In genomic region chr2:144453486-144454158, GRCh38 we compare ENCODE assay signal across 11 cellular contexts.
DNase-seq lines count a peak whose midpoint lies in the region; ATAC-seq and TF ChIP-seq lines count a peak whose summit lies in the region.
"Had no signal": no experiment of that assay in that cellular context is flagged by ENCODE, and none has a peak within 500 bp of the region (broad histone marks: within the 10 kb centered on the region; RNA-seq: fewer than 3 reads in every experiment).

No MANE protein-coding gene starts in this region.

- H3K27me3 ChIP-seq in WERI-Rb-1 (ENCODE audit: insufficient read depth, low read depth, severe bottlenecking) = no peaks in the 10 kb centered on the region

- no peak overlapping the region for H3K4me3 ChIP-seq in WERI-Rb-1 (ENCODE audit: low read depth, low read length)
- H3K4me3 ChIP-seq in fibroblast of the aortic adventitia (ENCODE audit: low read depth, low read length) = no peak overlapping the region
- no peak overlapping the region for H3K4me3 ChIP-seq in skin epidermis

- TF ChIP-seq CTCF in WERI-Rb-1 (IDR thresholded peaks at IDR 0.05; ENCODE audit: low read depth, low read length) (no peak), fibroblast of the aortic adventitia (IDR thresholded peaks at IDR 0.05; ENCODE audit: insufficient read depth, low read length) (no peak)

- no peak for ATAC-seq in GM18907 (IDR thresholded peaks at IDR 0.05; ENCODE audit: unreplicated experiment)

- DNase-seq in ELR (ENCODE audit: low read depth) (peak; percentile 72), WERI-Rb-1 (peak; percentile 35), fibroblast of the aortic adventitia (ENCODE audit: low read depth) (peak; percentile 35), UCSD-AML1 (lab: John Stamatoyannopoulos, UW; ENCODE audit: unreplicated experiment) (no peak), SW 1271 (lab: John Stamatoyannopoulos, UW) (no peak), ACHN (no peak)
- DNase-seq: GOT3; NK-92 treated with Interleukin-12 subunit alpha and Interleukin-12 subunit beta, amount 100 ng/mL, for 24 hours; retina had no signal

- H3K27ac ChIP-seq in WERI-Rb-1 (peak overlapping the region; percentile 55), skin epidermis (peak overlapping the region in 11 of 21 experiments; percentile 0 to 80 (median 59))

- no peaks in the 10 kb centered on the region for H3K9me3 ChIP-seq in WERI-Rb-1 (ENCODE audit: severe bottlenecking)

- in situ Hi-C loops in ACHN (cut with HindIII; ENCODE audit: low pct_ligation_motif_present, low pct_unique_long_range_greater_than_20kb, low sequenced_read_pairs) = no loop called here

- H3K36me3 ChIP-seq in WERI-Rb-1 = no peaks in the 10 kb centered on the region

Comparison
In these comparisons a context has a peak if more than half of its experiments do, and no peak if none do; other contexts are left out.
1. DNase-seq: peak in ELR (single experiment), WERI-Rb-1 (single experiment) and fibroblast of the aortic adventitia (single experiment); none in UCSD-AML1 (single experiment), SW 1271 (0 of 2) and ACHN (single experiment).